Comparison of ENCODE assay signal across 15 cellular contexts in the genomic region with DNA sequence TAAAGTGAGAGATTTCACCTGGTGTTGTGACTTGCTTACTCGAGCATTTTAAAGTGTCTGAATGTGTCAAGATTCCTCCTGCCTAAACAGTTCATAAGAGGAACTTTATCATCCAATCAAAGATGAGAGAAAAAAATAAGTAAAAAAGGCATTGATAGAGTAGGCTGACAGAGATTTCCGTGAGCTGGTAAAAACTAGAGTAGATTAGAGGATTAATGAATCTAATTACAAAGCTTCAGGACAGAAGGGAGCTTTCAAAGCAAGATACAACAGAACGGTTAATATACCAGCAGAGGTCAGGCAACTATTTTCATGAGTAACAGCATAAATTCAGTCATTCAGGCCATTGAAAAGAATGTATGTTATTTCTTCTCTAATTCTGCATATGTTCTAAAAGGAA.
A peak's percentile ranks its signal among the peaks of the same experiment; 100 is the strongest.
DNase-seq lines count a peak whose midpoint lies in the region; ATAC-seq and TF ChIP-seq lines count a peak whose summit lies in the region.
"Had no signal": no experiment of that assay in that cellular context is flagged by ENCODE, and none has a peak within 500 bp of the region (broad histone marks: within the 10 kb centered on the region; RNA-seq: fewer than 3 reads in every experiment).

No MANE protein-coding gene starts in this region.

- peak; percentile 38; the same call in 2 of the 3 replicates for ATAC-seq in SK-N-SH treated with all-trans-retinoic acid at 6 μM for 48 hours
- ATAC-seq: GM12878, HCT116 had no signal

- no peak overlapping the region for H3K27ac Mint-ChIP-seq in activated CD4-positive, alpha-beta T cell treated with anti-CD3 and anti-CD28 coated beads, Interleukin-2, amount 10 ng/mL, durations not matched to agents 7 days and 5 days
- H3K27ac Mint-ChIP-seq: CD8-positive, alpha-beta memory T cell had no signal

- peak; percentile 33 for DNase-seq in D341Med (ENCODE audit: low spot score)
- DNase-seq in NCI-H82 treated with DMSO at 0.1 percent for 48 hours (lab: John Stamatoyannopoulos, UW; ENCODE audit: unreplicated experiment), result peak; percentile 70
- peak; percentile 3 for DNase-seq in left kidney (ENCODE audit: low read depth, low spot score)
- DNase-seq in cerebellar cortex (ENCODE audit: low spot score), result no peak
- DNase-seq in activated naive CD4-positive, alpha-beta T cell treated with Interleukin-2 at 50 U/mL for 16 hours, result no peak
- no peak for DNase-seq in activated CD4-positive, alpha-beta T cell treated with anti-CD3 and anti-CD28 coated beads, Interleukin-2, amount 10 ng/mL, durations not matched to agents 7 days and 5 days
- DNase-seq: 8988T; AML-193; Caco-2; CD8-positive, alpha-beta memory T cell; DMS79; IMR-90 had no signal

- H3K27me3 Mint-ChIP-seq in activated CD4-positive, alpha-beta T cell treated with anti-CD3 and anti-CD28 coated beads, Interleukin-2, amount 10 ng/mL, durations not matched to agents 7 days and 5 days, result no peaks in the 10 kb centered on the region
- H3K27me3 Mint-ChIP-seq: CD8-positive, alpha-beta memory T cell had no signal

- H3K4me1 Mint-ChIP-seq in activated CD4-positive, alpha-beta T cell treated with anti-CD3 and anti-CD28 coated beads, Interleukin-2, amount 10 ng/mL, durations not matched to agents 7 days and 5 days, result no peaks in the 10 kb centered on the region
- H3K4me1 Mint-ChIP-seq: CD8-positive, alpha-beta memory T cell had no signal

- H3K9me3 Mint-ChIP-seq in activated CD4-positive, alpha-beta T cell treated with anti-CD3 and anti-CD28 coated beads, Interleukin-2, amount 10 ng/mL, durations not matched to agents 7 days and 5 days, result no peaks in the 10 kb centered on the region
- H3K9me3 Mint-ChIP-seq: CD8-positive, alpha-beta memory T cell had no signal

- CTCF ChIA-PET in activated CD4-positive, alpha-beta T cell treated with anti-CD3 and anti-CD28 coated beads, Interleukin-2, amount 10 ng/mL, durations not matched to agents 7 days and 5 days (lab: Charles Lee), result no interaction called here

- H3K36me3 Mint-ChIP-seq in activated CD4-positive, alpha-beta T cell treated with anti-CD3 and anti-CD28 coated beads, Interleukin-2, amount 10 ng/mL, durations not matched to agents 7 days and 5 days (ENCODE audit: low read depth), result no peaks in the 10 kb centered on the region
- H3K36me3 Mint-ChIP-seq: CD8-positive, alpha-beta memory T cell had no signal

- no peak overlapping the region for H3K4me3 Mint-ChIP-seq in activated CD4-positive, alpha-beta T cell treated with anti-CD3 and anti-CD28 coated beads, Interleukin-2, amount 10 ng/mL, durations not matched to agents 7 days and 5 days
- H3K4me3 Mint-ChIP-seq: CD8-positive, alpha-beta memory T cell had no signal

- POLR2A ChIA-PET in activated CD4-positive, alpha-beta T cell treated with anti-CD3 and anti-CD28 coated beads, Interleukin-2, amount 10 ng/mL, durations not matched to agents 7 days and 5 days (lab: Charles Lee), result no interaction called here

TF ChIP-seq in SK-N-SH treated with all-trans-retinoic acid at 6 μM for 48 hours, 23 proteins besides CTCF, POLR2A, EP300 and RAD21:
- TF ChIP-seq, protein P1, sequence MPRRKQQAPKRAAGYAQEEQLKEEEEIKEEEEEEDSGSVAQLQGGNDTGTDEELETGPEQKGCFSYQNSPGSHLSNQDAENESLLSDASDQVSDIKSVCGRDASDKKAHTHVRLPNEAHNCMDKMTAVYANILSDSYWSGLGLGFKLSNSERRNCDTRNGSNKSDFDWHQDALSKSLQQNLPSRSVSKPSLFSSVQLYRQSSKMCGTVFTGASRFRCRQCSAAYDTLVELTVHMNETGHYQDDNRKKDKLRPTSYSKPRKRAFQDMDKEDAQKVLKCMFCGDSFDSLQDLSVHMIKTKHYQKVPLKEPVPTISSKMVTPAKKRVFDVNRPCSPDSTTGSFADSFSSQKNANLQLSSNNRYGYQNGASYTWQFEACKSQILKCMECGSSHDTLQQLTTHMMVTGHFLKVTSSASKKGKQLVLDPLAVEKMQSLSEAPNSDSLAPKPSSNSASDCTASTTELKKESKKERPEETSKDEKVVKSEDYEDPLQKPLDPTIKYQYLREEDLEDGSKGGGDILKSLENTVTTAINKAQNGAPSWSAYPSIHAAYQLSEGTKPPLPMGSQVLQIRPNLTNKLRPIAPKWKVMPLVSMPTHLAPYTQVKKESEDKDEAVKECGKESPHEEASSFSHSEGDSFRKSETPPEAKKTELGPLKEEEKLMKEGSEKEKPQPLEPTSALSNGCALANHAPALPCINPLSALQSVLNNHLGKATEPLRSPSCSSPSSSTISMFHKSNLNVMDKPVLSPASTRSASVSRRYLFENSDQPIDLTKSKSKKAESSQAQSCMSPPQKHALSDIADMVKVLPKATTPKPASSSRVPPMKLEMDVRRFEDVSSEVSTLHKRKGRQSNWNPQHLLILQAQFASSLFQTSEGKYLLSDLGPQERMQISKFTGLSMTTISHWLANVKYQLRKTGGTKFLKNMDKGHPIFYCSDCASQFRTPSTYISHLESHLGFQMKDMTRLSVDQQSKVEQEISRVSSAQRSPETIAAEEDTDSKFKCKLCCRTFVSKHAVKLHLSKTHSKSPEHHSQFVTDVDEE (CRISPR knock-in tag; IDR thresholded peaks at IDR 0.05), result peak; percentile 54; the same call in 1 of the 2 replicates
- TF ChIP-seq ZC3H10 (CRISPR knock-in tag; IDR thresholded peaks at IDR 0.05) (no peak), TCF4 (CRISPR knock-in tag; IDR thresholded peaks at IDR 0.05; ENCODE audit: borderline replicate concordance) (0 out of 2 replicates have a peak, but pooled peaks have one; percentile 23)

Comparison
In these comparisons a context has a peak if more than half of its experiments do, and no peak if none do; other contexts are left out.
1. DNase-seq: peak in D341Med (single experiment), NCI-H82 treated with DMSO at 0.1 percent for 48 hours (single experiment) and left kidney (single experiment); none in cerebellar cortex (single experiment), activated naive CD4-positive, alpha-beta T cell treated with Interleukin-2 at 50 U/mL for 16 hours (single experiment) and activated CD4-positive, alpha-beta T cell treated with anti-CD3 and anti-CD28 coated beads, Interleukin-2, amount 10 ng/mL, durations not matched to agents 7 days and 5 days (single experiment).